Comparison of ENCODE assay signal across 1 cellular context in genomic region chr7:139359366-139360209, GRCh38.
A peak's percentile ranks its signal among the peaks of the same experiment; 100 is the strongest.
TF ChIP-seq lines count a peak whose summit lies in the region.

TSS of gene LUC7L2 (plus strand) at chr7:139359894. CDS start at chr7:139360262, 368 bp downstream.

TF ChIP-seq in K562, 482 proteins besides CTCF, POLR2A, EP300 and RAD21 (continued from another document and continues in another):
- TF ChIP-seq ZNF407 (IDR thresholded peaks at IDR 0.05; ENCODE audit: low read depth) (no peak), TRIM24 (IDR thresholded peaks at IDR 0.05) (peak in 1 of 2 experiments; percentile 62; a peak in 2 of 4 replicates), RBM15 (IDR thresholded peaks at IDR 0.05; ENCODE audit: insufficient read depth, low read length) (0 out of 2 replicates have a peak, but pooled peaks have one; percentile 37), FOSL1 (tag; conservative IDR thresholded peaks at IDR 0.05) (peak; percentile 46; the same call in 1 of the 2 replicates), RNF219 (CRISPR knock-in tag; IDR thresholded peaks at IDR 0.05) (peak; percentile 43; the same call in 1 of the 2 replicates), HEY1 (CRISPR knock-in tag; IDR thresholded peaks at IDR 0.05; ENCODE audit: borderline replicate concordance) (no peak), IRF1 (CRISPR knock-in tag; IDR thresholded peaks at IDR 0.05; ENCODE audit: borderline replicate concordance) (no peak; the same call in 1 of the 2 replicates), RFX7 (CRISPR knock-in tag; IDR thresholded peaks at IDR 0.05) (no peak; the same call in 1 of the 2 replicates), GTF2B (IDR thresholded peaks at IDR 0.05; ENCODE audit: extremely low read depth, insufficient read length) (peak; percentile 52), ATF6 (CRISPR knock-in tag; IDR thresholded peaks at IDR 0.05) (peak; percentile 99), HINFP (tag; conservative IDR thresholded peaks at IDR 0.05; ENCODE audit: low read depth) (no peak), NRF1 (conservative IDR thresholded peaks at IDR 0.05 in 1 of 2, IDR thresholded peaks at IDR 0.05 in 1 of 2) (peak; percentile 85 to 88), FUS (optimal IDR thresholded peaks at IDR 0.05; ENCODE audit: low read depth, low read length) (no peak), CHCHD3 (CRISPR knock-in tag; IDR thresholded peaks at IDR 0.05) (peak; percentile 80; the same call in 1 of the 2 replicates), PKNOX1 (IDR thresholded peaks at IDR 0.05) (peak; percentile 78), MNT (conservative IDR thresholded peaks at IDR 0.05) (peak; percentile 85 to 90), MTA2 (IDR thresholded peaks at IDR 0.05; ENCODE audit: low read depth) (no peak), DMBX1 (CRISPR knock-in tag; IDR thresholded peaks at IDR 0.05; ENCODE audit: borderline replicate concordance) (no peak), KLF13 (tag; IDR thresholded peaks at IDR 0.05; ENCODE audit: borderline replicate concordance, low read depth) (peak; percentile 95; the same call in 1 of the 2 replicates), POU5F1 (IDR thresholded peaks at IDR 0.05; ENCODE audit: borderline replicate concordance, low read depth, low read length, partially characterized antibody) (no peak), MLX (CRISPR knock-in tag; conservative IDR thresholded peaks at IDR 0.05) (peak; percentile 47 to 58; a peak in 1 of 4 replicates), TAF1 (IDR thresholded peaks at IDR 0.05; ENCODE audit: control insufficient read depth, extremely low read depth, insufficient read depth, low read length, severe bottlenecking) (peak; percentile 99), ETV5 (CRISPR knock-in tag; IDR thresholded peaks at IDR 0.05; ENCODE audit: low read depth) (peak; percentile 94), TARDBP (IDR thresholded peaks at IDR 0.05) (peak; percentile 73; the same call in 1 of the 2 replicates), PRDM10 (IDR thresholded peaks at IDR 0.05; ENCODE audit: partially characterized antibody) (peak; percentile 57), ARID2 (IDR thresholded peaks at IDR 0.05) (0 out of 2 replicates have a peak, but pooled peaks have one; percentile 13), HDAC2 (IDR thresholded peaks at IDR 0.05) (peak; percentile 80; the same call in 1 of the 2 replicates), DNMT1 (IDR thresholded peaks at IDR 0.05) (no peak), ZNF354B (CRISPR knock-in tag; IDR thresholded peaks at IDR 0.05) (no peak)
